Comparison of ENCODE assay signal across 30 cellular contexts in the genomic region with DNA sequence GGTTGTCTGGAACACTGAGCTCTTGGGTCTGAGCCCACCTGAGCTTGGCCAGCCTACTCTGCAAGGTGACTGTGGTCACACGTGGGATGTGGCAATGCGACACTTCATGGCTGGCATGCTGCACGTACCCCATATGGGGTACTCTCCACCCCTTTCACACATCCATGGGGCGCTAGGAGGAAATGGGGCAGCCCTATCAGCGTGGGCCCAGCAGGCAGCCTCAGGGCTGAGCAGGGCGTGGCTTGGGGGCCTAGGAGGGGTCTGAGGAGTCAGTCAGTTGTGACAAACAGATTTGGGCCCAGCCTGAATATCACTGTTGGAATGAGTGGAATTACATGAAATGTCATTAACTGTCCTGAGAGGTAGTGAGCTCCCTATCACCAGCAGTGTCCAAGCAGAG.
"Had no signal": no experiment of that assay in that cellular context is flagged by ENCODE, and none has a peak within 500 bp of the region (broad histone marks: within the 10 kb centered on the region; RNA-seq: fewer than 3 reads in every experiment).

No MANE protein-coding gene starts in this region.

- H3K4me1 ChIP-seq: ascending aorta, breast epithelium, colonic mucosa, esophagus squamous epithelium, gastroesophageal sphincter had no signal

- FAIRE-seq: endometrium, endothelial cell of umbilical vein had no signal

- H3K27ac ChIP-seq: ascending aorta, breast epithelium, cardiac muscle cell, colonic mucosa, epithelial cell of prostate, esophagus squamous epithelium, gastroesophageal sphincter had no signal

- H3K4me3 ChIP-seq: ascending aorta, breast epithelium, cardiac muscle cell, colonic mucosa, esophagus squamous epithelium, gastroesophageal sphincter had no signal

- H3K9me3 ChIP-seq: ascending aorta, breast epithelium, colonic mucosa, esophagus squamous epithelium, gastroesophageal sphincter had no signal

- DNase-seq: activated CD4-positive, alpha-beta memory T cell treated with anti-CD3 and anti-CD28 coated beads for 36 hours; activated CD4-positive, alpha-beta T cell treated with anti-CD3 and anti-CD28 coated beads for 36 hours; activated CD4-positive, alpha-beta T cell treated with anti-CD3 and anti-CD28 coated beads, Interleukin-2, amount 10 ng/mL, durations not matched to agents 24 days and 14 days; activated CD4-positive, CD25-positive, alpha-beta regulatory T cell; activated CD4-positive, CD25-positive, alpha-beta regulatory T cell treated with anti-CD3 and anti-CD28 coated beads, Interleukin-2, amount 50 U/mL, for 72 hours; activated CD8-positive, alpha-beta memory T cell treated with anti-CD3 and anti-CD28 coated beads, Interleukin-2, amount 10 ng/mL, durations not matched to agents 7 days and 5 days; activated CD8-positive, alpha-beta memory T cell treated with anti-CD3 and anti-CD28 coated beads, Interleukin-2, amount 50 U/mL, for 4 hours; activated CD8-positive, alpha-beta T cell treated with anti-CD3 and anti-CD28 coated beads, Interleukin-2, amount 10 ng/mL, durations not matched to agents 7 days and 5 days; activated effector memory CD4-positive, alpha-beta T cell treated with anti-CD3 and anti-CD28 coated beads, Interleukin-2, amount 50 U/mL, for 16 hours; activated naive CD4-positive, alpha-beta T cell treated with anti-CD3 and anti-CD28 coated beads, Interleukin-2, amount 10 ng/mL, durations not matched to agents 7 days and 5 days; activated naive CD8-positive, alpha-beta T cell treated with anti-CD3 and anti-CD28 coated beads, Interleukin-2, amount 10 ng/mL, durations not matched to agents 7 days and 5 days; activated T-cell treated with anti-CD3 and anti-CD28 coated beads, Interleukin-2, amount 50 U/mL, for 1 hour; activated T-cell treated with anti-CD3 and anti-CD28 coated beads, Interleukin-2, amount 50 U/mL, for 48 hours; central memory CD4-positive, alpha-beta T cell; cerebellar nuclear complex; colonic mucosa; effector CD8-positive, alpha-beta T cell; esophagus squamous epithelium; foreskin melanocyte; T-helper 1 cell; T-helper 17 cell; T1000 had no signal

- H3K27me3 ChIP-seq: ascending aorta, cardiac muscle cell, colonic mucosa had no signal

- H3K36me3 ChIP-seq: ascending aorta, breast epithelium, cardiac muscle cell, colonic mucosa, esophagus squamous epithelium, gastroesophageal sphincter had no signal

- ATAC-seq: activated CD4-positive, alpha-beta T cell treated with anti-CD3 and anti-CD28 coated beads for 36 hours; activated CD8-positive, alpha-beta memory T cell treated with anti-CD3 and anti-CD28 coated beads, Interleukin-2, amount 10 ng/mL, durations not matched to agents 7 days and 5 days; activated CD8-positive, alpha-beta T cell treated with anti-CD3 and anti-CD28 coated beads, Interleukin-2, amount 10 ng/mL, durations not matched to agents 7 days and 5 days; activated naive CD4-positive, alpha-beta T cell treated with anti-CD3 and anti-CD28 coated beads, Interleukin-2, amount 50 U/mL, for 72 hours; gastroesophageal sphincter; T-helper 17 cell had no signal
